In the genomic region with DNA sequence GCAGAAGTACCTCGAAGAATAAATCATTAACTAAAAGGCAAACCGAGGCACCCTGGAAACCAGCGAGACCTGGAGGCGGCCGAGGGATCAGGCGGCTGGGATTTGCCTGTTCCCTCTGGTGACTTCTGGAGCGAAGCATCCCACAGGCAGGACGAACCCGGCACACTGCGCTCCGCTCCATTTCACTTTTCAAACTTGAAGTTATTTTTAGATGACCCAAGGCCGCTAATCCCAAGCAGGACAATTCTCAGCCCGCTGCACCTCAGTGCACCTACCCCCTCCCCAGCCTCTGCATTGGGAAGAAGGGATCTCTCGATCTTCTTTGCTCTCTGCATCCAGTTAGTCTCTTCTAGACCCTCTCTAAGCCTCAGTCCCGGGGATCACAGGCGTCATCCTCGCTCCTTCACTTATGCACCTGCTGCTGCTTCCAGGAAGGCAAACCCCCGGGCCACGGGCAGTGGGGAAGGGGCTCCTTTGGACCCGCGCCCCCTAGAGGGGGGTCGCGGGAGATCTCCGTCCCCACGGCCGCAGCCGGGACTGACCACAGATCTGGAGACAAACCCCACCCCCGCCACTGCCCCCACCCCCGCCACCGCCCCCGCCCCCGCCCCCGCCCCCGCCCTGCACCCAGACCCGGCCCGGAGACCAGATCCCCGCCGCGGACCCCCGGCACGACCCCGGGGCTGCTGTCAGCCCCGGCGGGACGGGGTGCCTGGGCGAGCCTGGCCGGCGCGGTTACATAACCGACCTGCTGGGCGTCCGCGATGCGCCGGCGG, we compare ENCODE assay signal across 9 cellular contexts. TPM values are rescaled to one million over a fixed set of nuclear protein-coding genes. Genes with fewer than 3 reads are reported as not detected.
A peak's percentile ranks its signal among the peaks of the same experiment; 100 is the strongest.
DNase-seq lines count a peak whose midpoint lies in the region; ATAC-seq and TF ChIP-seq lines count a peak whose summit lies in the region.
"Had no signal": no experiment of that assay in that cellular context is flagged by ENCODE, and none has a peak within 500 bp of the region (broad histone marks: within the 10 kb centered on the region; RNA-seq: fewer than 3 reads in every experiment).

No MANE protein-coding gene starts in this region.

- CTCF ChIA-PET in HEK293T (lab: Yijun Ruan, JAX) = interaction anchor here (0.7 to 1.2 kb wide), 2 partner anchors 21 to 109 kb away, joined by 3 read pairs; no protein-coding TSS in a partner anchor

- POLR2A ChIA-PET in HEK293T (lab: Yijun Ruan, JAX) = interaction anchor here (1.0 kb wide), 1 partner anchor 13 kb away, joined by 3 read pairs; no protein-coding TSS in a partner anchor

- H3K36me3 Mint-ChIP-seq in activated naive CD8-positive, alpha-beta T cell treated with anti-CD3 and anti-CD28 coated beads, Interleukin-2, amount 50 U/mL, for 24 hours (ENCODE audit: low read depth) = no peaks in the 10 kb centered on the region

- DNase-seq in HEK293T (ENCODE audit: extremely low spot score) = peak; percentile 54
- no peak for DNase-seq in activated naive CD8-positive, alpha-beta T cell treated with anti-CD3 and anti-CD28 coated beads, Interleukin-2, amount 50 U/mL, for 24 hours
- DNase-seq in hepatic stellate cell (ENCODE audit: low spot score) = peak; percentile 43
- peak; percentile 53 for DNase-seq in renal cortical epithelial cell (ENCODE audit: low read depth)
- DNase-seq in GDM1 (lab: John Stamatoyannopoulos, UW) = no peak
- no peak for DNase-seq in GM19240 (ENCODE audit: insufficient read length, low spot score)

- no peak for ATAC-seq in activated naive CD8-positive, alpha-beta T cell treated with anti-CD3 and anti-CD28 coated beads, Interleukin-2, amount 50 U/mL, for 24 hours
- ATAC-seq in GM21526 (IDR thresholded peaks at IDR 0.05; ENCODE audit: low FRiP score, unreplicated experiment) = no peak

- H3K4me3 Mint-ChIP-seq in activated naive CD8-positive, alpha-beta T cell treated with anti-CD3 and anti-CD28 coated beads, Interleukin-2, amount 50 U/mL, for 24 hours = peak overlapping the region; percentile 53

- no peak overlapping the region for H3K27ac Mint-ChIP-seq in activated naive CD8-positive, alpha-beta T cell treated with anti-CD3 and anti-CD28 coated beads, Interleukin-2, amount 50 U/mL, for 24 hours

- H3K27me3 Mint-ChIP-seq in activated naive CD8-positive, alpha-beta T cell treated with anti-CD3 and anti-CD28 coated beads, Interleukin-2, amount 50 U/mL, for 24 hours = peaks cover 73% of the 10 kb centered on the region

- no peaks in the 10 kb centered on the region for H3K9me3 Mint-ChIP-seq in activated naive CD8-positive, alpha-beta T cell treated with anti-CD3 and anti-CD28 coated beads, Interleukin-2, amount 50 U/mL, for 24 hours

- TF ChIP-seq CTCF in C4-2B (conservative IDR thresholded peaks at IDR 0.05) = peak; percentile 41

- peaks cover 7% of the 10 kb centered on the region for H3K4me1 Mint-ChIP-seq in activated naive CD8-positive, alpha-beta T cell treated with anti-CD3 and anti-CD28 coated beads, Interleukin-2, amount 50 U/mL, for 24 hours

- H3K27ac ChIP-seq in C4-2B = peak overlapping the region; percentile 0; the same call in 1 of the 2 replicates

TF ChIP-seq in HEK293T, 16 proteins besides CTCF, POLR2A, EP300 and RAD21:
- TF ChIP-seq FOXA1 (IDR thresholded peaks at IDR 0.05) (no peak), ZNF384 (IDR thresholded peaks at IDR 0.05) (no peak)

RNA-seq across cellular contexts. Expression of a gene that starts 0.6 kb away (rescaled TPM):
- 1.6 and 3.1 TPM in 2 replicates for total RNA-seq in renal cortical epithelial cell
- total RNA-seq: NCI-H460 had no signal

Comparison
In these comparisons a context has a peak if more than half of its experiments do, and no peak if none do; other contexts are left out.
1. DNase-seq: peak in HEK293T (single experiment), hepatic stellate cell (single experiment) and renal cortical epithelial cell (single experiment); none in activated naive CD8-positive, alpha-beta T cell treated with anti-CD3 and anti-CD28 coated beads, Interleukin-2, amount 50 U/mL, for 24 hours (single experiment), GDM1 (single experiment) and GM19240 (single experiment).